Comparison of ENCODE assay signal across 9 cellular contexts in the genomic region with DNA sequence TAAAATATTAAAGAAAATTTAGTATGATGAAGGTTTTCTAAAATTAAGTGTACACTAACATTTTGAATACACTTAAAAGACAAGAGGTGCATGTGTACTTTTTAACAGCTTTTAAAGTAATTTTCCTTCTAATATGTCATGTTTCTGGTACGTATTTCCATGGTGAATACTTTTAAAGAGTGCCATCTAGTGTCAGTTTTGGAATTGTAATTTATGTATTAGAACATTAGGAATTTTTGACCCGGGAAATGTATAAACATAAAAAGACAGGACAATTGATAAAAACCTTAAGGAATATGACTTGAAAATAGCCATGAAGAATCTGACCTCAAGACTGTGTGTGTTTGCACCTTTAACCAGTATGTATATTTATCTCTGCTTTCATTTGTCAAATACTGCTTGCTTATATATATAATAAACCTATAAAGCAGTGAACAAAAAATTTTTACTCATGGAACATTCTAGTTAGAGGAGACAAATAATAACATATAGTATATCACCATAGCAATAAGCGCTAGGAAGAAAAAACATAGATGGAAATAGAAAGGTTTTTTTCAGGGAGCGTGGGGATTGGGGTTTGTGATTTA. TPM values are rescaled to one million over a fixed set of nuclear protein-coding genes. Genes with fewer than 3 reads are reported as not detected.
DNase-seq lines count a peak whose midpoint lies in the region; ATAC-seq and TF ChIP-seq lines count a peak whose summit lies in the region.
"Had no signal": no experiment of that assay in that cellular context is flagged by ENCODE, and none has a peak within 500 bp of the region (broad histone marks: within the 10 kb centered on the region; RNA-seq: fewer than 3 reads in every experiment).

No MANE protein-coding gene starts in this region.

- TF ChIP-seq CTCF in C4-2B (conservative IDR thresholded peaks at IDR 0.05) (peak; percentile 64), foreskin keratinocyte (conservative IDR thresholded peaks at IDR 0.05) (peak; percentile 69), thyroid gland (IDR thresholded peaks at IDR 0.05) (peak in 5 of 6 experiments; percentile 12 to 67 (median 59)), WTC11 (IDR thresholded peaks at IDR 0.05) (no peak), testis (IDR thresholded peaks at IDR 0.05) (peak in 1 of 3 experiments; percentile 60)

- peaks cover 32% of the 10 kb centered on the region for H3K4me1 ChIP-seq in foreskin keratinocyte
- H3K4me1 ChIP-seq in thyroid gland, result no peaks in the 10 kb centered on the region
- no peaks in the 10 kb centered on the region for H3K4me1 ChIP-seq in testis

- no peak overlapping the region for H3K4me3 ChIP-seq in thyroid gland (replicated peaks in 1 of 3)
- no peak overlapping the region for H3K4me3 ChIP-seq in testis

- WGBS in thyroid gland, 2 donors, result 47 to 51% methylated on average over 4 of the region's 4 CpGs
- 53 to 55% methylated on average over 4 of the region's 4 CpGs for WGBS in testis, 2 donors

- TF ChIP-seq POLR2A in thyroid gland (IDR thresholded peaks at IDR 0.05), result no peak
- TF ChIP-seq POLR2A in testis (IDR thresholded peaks at IDR 0.05), result no peak

- H3K36me3 ChIP-seq in thyroid gland, result peaks cover 0 to 3% of the 10 kb centered on the region in 2 donors
- H3K36me3 ChIP-seq in testis (ENCODE audit: low read depth, missing control alignments), result no peaks in the 10 kb centered on the region

- CTCF ChIA-PET in HEK293T (lab: Yijun Ruan, JAX) (interaction anchor here (0.6 to 1.0 kb wide), 5 partner anchors 16 to 1421 kb away, joined by 3 to 5 read pairs (median 3); a partner anchor contains a TSS), WTC11 (lab: Charles Lee) (no interaction called here)

- H3K4me1 Mint-ChIP-seq in WTC11, result peaks cover 2% of the 10 kb centered on the region; the same call in 1 of the 2 replicates

- H3K9me3 ChIP-seq in thyroid gland (no peaks in the 10 kb centered on the region), testis (no peaks in the 10 kb centered on the region)

- H3K9me3 Mint-ChIP-seq in WTC11, result peaks cover 10% of the 10 kb centered on the region
- H3K9me3 Mint-ChIP-seq: stimulated activated naive CD8-positive, alpha-beta T cell treated with anti-CD3 and anti-CD28 coated beads, Interleukin-15, Interleukin-2, amounts not matched to agents 100 ng/mL and 50 ng/mL, for 24 hours had no signal

- peaks cover 24% of the 10 kb centered on the region for H3K36me3 Mint-ChIP-seq in WTC11

- ATAC-seq in foreskin keratinocyte (no peak), WTC11 (no peak), GM18867 (IDR thresholded peaks at IDR 0.05; ENCODE audit: unreplicated experiment) (no peak)

- no peak overlapping the region for H3K4me3 Mint-ChIP-seq in WTC11
- H3K4me3 Mint-ChIP-seq: stimulated activated naive CD8-positive, alpha-beta T cell treated with anti-CD3 and anti-CD28 coated beads, Interleukin-15, Interleukin-2, amounts not matched to agents 100 ng/mL and 50 ng/mL, for 24 hours had no signal

- no peak overlapping the region for H3K27ac Mint-ChIP-seq in WTC11
- H3K27ac Mint-ChIP-seq: stimulated activated naive CD8-positive, alpha-beta T cell treated with anti-CD3 and anti-CD28 coated beads, Interleukin-15, Interleukin-2, amounts not matched to agents 100 ng/mL and 50 ng/mL, for 24 hours had no signal

- intact Hi-C loops in thyroid gland (cut with DNase I), result no loop called here
- intact Hi-C loops in testis (cut with DNase I; ENCODE audit: low total_unique reads), result no loop called here

- DNase-seq in HEK293T (ENCODE audit: extremely low spot score) (peak; percentile 23), RPMI8226 (peak; percentile 25), foreskin keratinocyte (peak in 1 of 2 donors; percentile 27), thyroid gland (no peak), WTC11 (ENCODE audit: low spot score) (no peak), testis (no peak)

- no peak overlapping the region for H3K27ac ChIP-seq in C4-2B
- H3K27ac ChIP-seq in foreskin keratinocyte, result no peak overlapping the region
- H3K27ac ChIP-seq in thyroid gland, result no peak overlapping the region
- no peak overlapping the region for H3K27ac ChIP-seq in testis

- POLR2A ChIA-PET in HEK293T (lab: Yijun Ruan, JAX) (no interaction called here), WTC11 (lab: Charles Lee) (no interaction called here)

- no peaks in the 10 kb centered on the region for H3K27me3 Mint-ChIP-seq in WTC11 (ENCODE audit: low read depth)
- H3K27me3 Mint-ChIP-seq: stimulated activated naive CD8-positive, alpha-beta T cell treated with anti-CD3 and anti-CD28 coated beads, Interleukin-15, Interleukin-2, amounts not matched to agents 100 ng/mL and 50 ng/mL, for 24 hours had no signal

- no peaks in the 10 kb centered on the region for H3K27me3 ChIP-seq in foreskin keratinocyte
- no peaks in the 10 kb centered on the region for H3K27me3 ChIP-seq in thyroid gland
- H3K27me3 ChIP-seq in testis, result no peaks in the 10 kb centered on the region

TF ChIP-seq in HEK293T, 16 proteins besides CTCF, POLR2A, EP300 and RAD21:
- no peak for TF ChIP-seq TARDBP (IDR thresholded peaks at IDR 0.05)
- TF ChIP-seq, protein P1, sequence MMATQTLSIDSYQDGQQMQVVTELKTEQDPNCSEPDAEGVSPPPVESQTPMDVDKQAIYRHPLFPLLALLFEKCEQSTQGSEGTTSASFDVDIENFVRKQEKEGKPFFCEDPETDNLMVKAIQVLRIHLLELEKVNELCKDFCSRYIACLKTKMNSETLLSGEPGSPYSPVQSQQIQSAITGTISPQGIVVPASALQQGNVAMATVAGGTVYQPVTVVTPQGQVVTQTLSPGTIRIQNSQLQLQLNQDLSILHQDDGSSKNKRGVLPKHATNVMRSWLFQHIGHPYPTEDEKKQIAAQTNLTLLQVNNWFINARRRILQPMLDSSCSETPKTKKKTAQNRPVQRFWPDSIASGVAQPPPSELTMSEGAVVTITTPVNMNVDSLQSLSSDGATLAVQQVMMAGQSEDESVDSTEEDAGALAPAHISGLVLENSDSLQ (IDR thresholded peaks at IDR 0.05), result 0 out of 2 replicates have a peak, but pooled peaks have one; percentile 15

TF ChIP-seq in WTC11, 78 proteins besides CTCF, POLR2A, EP300 and RAD21 (continues in another document):
- TF ChIP-seq SP1 (CRISPR knock-in tag; conservative IDR thresholded peaks at IDR 0.05) (no peak), NFE2L1 (CRISPR knock-in tag; IDR thresholded peaks at IDR 0.05) (no peak), CBFB (CRISPR knock-in tag; IDR thresholded peaks at IDR 0.05; ENCODE audit: low read depth) (no peak), ELF4 (CRISPR knock-in tag; IDR thresholded peaks at IDR 0.05; ENCODE audit: low read depth) (no peak), ZNF263 (CRISPR knock-in tag; IDR thresholded peaks at IDR 0.05; ENCODE audit: low read depth) (no peak)
- TF ChIP-seq, protein P2, sequence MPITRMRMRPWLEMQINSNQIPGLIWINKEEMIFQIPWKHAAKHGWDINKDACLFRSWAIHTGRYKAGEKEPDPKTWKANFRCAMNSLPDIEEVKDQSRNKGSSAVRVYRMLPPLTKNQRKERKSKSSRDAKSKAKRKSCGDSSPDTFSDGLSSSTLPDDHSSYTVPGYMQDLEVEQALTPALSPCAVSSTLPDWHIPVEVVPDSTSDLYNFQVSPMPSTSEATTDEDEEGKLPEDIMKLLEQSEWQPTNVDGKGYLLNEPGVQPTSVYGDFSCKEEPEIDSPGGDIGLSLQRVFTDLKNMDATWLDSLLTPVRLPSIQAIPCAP (CRISPR knock-in tag; IDR thresholded peaks at IDR 0.05), result no peak
- TF ChIP-seq, protein P3, sequence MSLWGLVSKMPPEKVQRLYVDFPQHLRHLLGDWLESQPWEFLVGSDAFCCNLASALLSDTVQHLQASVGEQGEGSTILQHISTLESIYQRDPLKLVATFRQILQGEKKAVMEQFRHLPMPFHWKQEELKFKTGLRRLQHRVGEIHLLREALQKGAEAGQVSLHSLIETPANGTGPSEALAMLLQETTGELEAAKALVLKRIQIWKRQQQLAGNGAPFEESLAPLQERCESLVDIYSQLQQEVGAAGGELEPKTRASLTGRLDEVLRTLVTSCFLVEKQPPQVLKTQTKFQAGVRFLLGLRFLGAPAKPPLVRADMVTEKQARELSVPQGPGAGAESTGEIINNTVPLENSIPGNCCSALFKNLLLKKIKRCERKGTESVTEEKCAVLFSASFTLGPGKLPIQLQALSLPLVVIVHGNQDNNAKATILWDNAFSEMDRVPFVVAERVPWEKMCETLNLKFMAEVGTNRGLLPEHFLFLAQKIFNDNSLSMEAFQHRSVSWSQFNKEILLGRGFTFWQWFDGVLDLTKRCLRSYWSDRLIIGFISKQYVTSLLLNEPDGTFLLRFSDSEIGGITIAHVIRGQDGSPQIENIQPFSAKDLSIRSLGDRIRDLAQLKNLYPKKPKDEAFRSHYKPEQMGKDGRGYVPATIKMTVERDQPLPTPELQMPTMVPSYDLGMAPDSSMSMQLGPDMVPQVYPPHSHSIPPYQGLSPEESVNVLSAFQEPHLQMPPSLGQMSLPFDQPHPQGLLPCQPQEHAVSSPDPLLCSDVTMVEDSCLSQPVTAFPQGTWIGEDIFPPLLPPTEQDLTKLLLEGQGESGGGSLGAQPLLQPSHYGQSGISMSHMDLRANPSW (CRISPR knock-in tag; conservative IDR thresholded peaks at IDR 0.05; ENCODE audit: low read depth), result no peak
- TF ChIP-seq, protein P4, sequence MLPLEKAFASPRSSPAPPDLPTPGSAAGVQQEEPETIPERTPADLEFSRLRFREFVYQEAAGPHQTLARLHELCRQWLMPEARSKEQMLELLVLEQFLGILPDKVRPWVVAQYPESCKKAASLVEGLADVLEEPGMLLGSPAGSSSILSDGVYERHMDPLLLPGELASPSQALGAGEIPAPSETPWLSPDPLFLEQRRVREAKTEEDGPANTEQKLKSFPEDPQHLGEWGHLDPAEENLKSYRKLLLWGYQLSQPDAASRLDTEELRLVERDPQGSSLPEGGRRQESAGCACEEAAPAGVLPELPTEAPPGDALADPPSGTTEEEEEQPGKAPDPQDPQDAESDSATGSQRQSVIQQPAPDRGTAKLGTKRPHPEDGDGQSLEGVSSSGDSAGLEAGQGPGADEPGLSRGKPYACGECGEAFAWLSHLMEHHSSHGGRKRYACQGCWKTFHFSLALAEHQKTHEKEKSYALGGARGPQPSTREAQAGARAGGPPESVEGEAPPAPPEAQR (CRISPR knock-in tag; IDR thresholded peaks at IDR 0.05), result no peak

RNA-seq across cellular contexts. Expression of a gene that starts 7.2 kb away (rescaled TPM):
- total RNA-seq in foreskin keratinocyte (21.8 and 25.0 TPM in 2 replicates), thyroid gland (10 to 100 TPM in 3 of 4 donors, 1 to 10 TPM in 1; 9.4 to 18.9 (median 15.2) TPM), WTC11 (2021) (21.7 to 25.4 TPM (median 23.9 TPM) in 3 replicates), testis (10 to 100 TPM; 19.3 to 36.5 TPM)
- polyA plus RNA-seq in foreskin keratinocyte (3.9 and 6.0 TPM in 2 replicates), testis (ENCODE audit: insufficient read depth, low read depth, low replicate concordance) (18.1 TPM)

RNA-seq across cellular contexts. Expression of a gene that starts 7.3 kb away (rescaled TPM):
- total RNA-seq in foreskin keratinocyte, result 20.0 and 21.8 TPM in 2 replicates
- 19.1 and 20.0 TPM in 2 replicates for polyA plus RNA-seq in foreskin keratinocyte
- total RNA-seq in thyroid gland, result 10 to 100 TPM; 21.6 to 40.8 (median 32.2) TPM
- total RNA-seq in WTC11 (2021), result 10.0 to 12.6 TPM (median 10.8 TPM) in 3 replicates
- total RNA-seq in testis, result 10 to 100 TPM; 22.3 to 23.2 TPM
- polyA plus RNA-seq in testis (ENCODE audit: insufficient read depth, low read depth, low replicate concordance), result 27.9 TPM

Comparison
In these comparisons a context has a peak if more than half of its experiments do, and no peak if none do; other contexts are left out.
1. DNase-seq: peak in HEK293T (single experiment) and RPMI8226 (single experiment); none in thyroid gland (0 of 2), WTC11 (single experiment) and testis (single experiment).